In genomic region chr10:3471927-3472704, GRCh38 we compare ENCODE assay signal across 8 cellular contexts.
DNase-seq lines count a peak whose midpoint lies in the region; ATAC-seq and TF ChIP-seq lines count a peak whose summit lies in the region.

No MANE protein-coding gene starts in this region.

- no peaks in the 10 kb centered on the region for H3K36me3 Mint-ChIP-seq in T-cell

- peaks cover 16% of the 10 kb centered on the region for H3K4me1 ChIP-seq in foreskin keratinocyte
- H3K4me1 ChIP-seq in prostate gland (replicated peaks), result peaks cover 22% of the 10 kb centered on the region

- no peaks in the 10 kb centered on the region for H3K9me3 Mint-ChIP-seq in T-cell

- no peaks in the 10 kb centered on the region for H3K36me3 ChIP-seq in prostate gland

- CTCF ChIA-PET in T-cell (lab: Charles Lee), result interaction anchor here in 1 of 2 donors (0.7 kb wide), 1 partner anchor 62 kb away, joined by 3 read pairs; no protein-coding TSS in a partner anchor

- peak overlapping the region; percentile 72 to 80 (median 79) for H3K4me3 Mint-ChIP-seq in T-cell

- WGBS in prostate gland, result 33% methylated on average over 19 of the region's 19 CpGs

- peak overlapping the region; percentile 73 to 87 for H3K27ac Mint-ChIP-seq in T-cell

- H3K4me1 Mint-ChIP-seq in T-cell, result peaks cover 38 to 52% (median 41%) of the 10 kb centered on the region in 3 donors

- DNase-seq in COLO829 (ENCODE audit: low spot score), result peak; percentile 39
- peak in 1 of 34 experiments; percentile 2 for DNase-seq in T-cell
- peak; percentile 42 to 56 for DNase-seq in foreskin keratinocyte
- DNase-seq in prostate gland (ENCODE audit: low spot score), result peak; percentile 83
- no peak for DNase-seq in NCI-H2227 treated with DMSO at 0.1 percent for 48 hours (lab: John Stamatoyannopoulos, UW)
- no peak for DNase-seq in GM20000 (ENCODE audit: low spot score)
- DNase-seq in SKM-1 treated with dmso at 0.1 percent for 144 hours (lab: John Stamatoyannopoulos, UW; ENCODE audit: unreplicated experiment), result no peak
- DNase-seq in UCSD-AML1 (lab: John Stamatoyannopoulos, UW; ENCODE audit: unreplicated experiment), result no peak

- POLR2A ChIA-PET in T-cell (lab: Charles Lee), result interaction anchor here in 1 of 2 donors (0.6 to 0.7 kb wide), 2 partner anchors 9 to 311 kb away, joined by 6 to 8 read pairs; no protein-coding TSS in a partner anchor

- H3K27me3 ChIP-seq in foreskin keratinocyte, result no peaks in the 10 kb centered on the region
- no peaks in the 10 kb centered on the region for H3K27me3 ChIP-seq in prostate gland (replicated peaks; ENCODE audit: insufficient read depth)

- no peaks in the 10 kb centered on the region for H3K27me3 Mint-ChIP-seq in T-cell

- H3K27ac ChIP-seq in foreskin keratinocyte (peak overlapping the region; percentile 74), prostate gland (peak overlapping the region; percentile 84 to 88)

- H3K9me3 ChIP-seq in prostate gland, result no peaks in the 10 kb centered on the region

- peak in 2 of 4 experiments; percentile 26 to 39 for ATAC-seq in T-cell (replicated peaks in 1 of 4)
- ATAC-seq in foreskin keratinocyte, result no peak

- peak overlapping the region; percentile 4 to 9 for H3K4me3 ChIP-seq in prostate gland

- intact Hi-C loops in prostate gland (cut with DNase I), result no loop called here

- TF ChIP-seq CTCF in foreskin keratinocyte (conservative IDR thresholded peaks at IDR 0.05) (no peak), prostate gland (IDR thresholded peaks at IDR 0.05) (no peak), GM20000 (IDR thresholded peaks at IDR 0.05; ENCODE audit: extremely low read depth, missing control alignments) (no peak)

- no peak for TF ChIP-seq POLR2A in prostate gland (IDR thresholded peaks at IDR 0.05)

Comparison
In these comparisons a context has a peak if more than half of its experiments do, and no peak if none do; other contexts are left out.
1. DNase-seq: peak in COLO829 (single experiment), foreskin keratinocyte (2 of 2) and prostate gland (single experiment); none in NCI-H2227 treated with DMSO at 0.1 percent for 48 hours (single experiment), GM20000 (single experiment), SKM-1 treated with dmso at 0.1 percent for 144 hours (single experiment) and UCSD-AML1 (single experiment).